22 cellular contexts compared by ENCODE assay signal in genomic region chr4:82620126-82620525, GRCh38. TPM values are rescaled to one million over a fixed set of nuclear protein-coding genes. Genes with fewer than 3 reads are reported as not detected.
"Had no signal": no experiment of that assay in that cellular context is flagged by ENCODE, and none has a peak within 500 bp of the region (broad histone marks: within the 10 kb centered on the region; RNA-seq: fewer than 3 reads in every experiment).

No MANE protein-coding gene starts in this region.

- H3K4me1 Mint-ChIP-seq: immature natural killer cell; memory B cell; natural killer cell; stimulated activated memory B cell treated with anti-CD40 and anti-IgM and Interleukin-4, amounts not matched to agents 10 μg/mL and 1 μg/mL and 100 μg/mL, for 72 hours had no signal

- H3K36me3 Mint-ChIP-seq: memory B cell; natural killer cell; stimulated activated memory B cell treated with anti-CD40 and anti-IgM and Interleukin-4, amounts not matched to agents 10 μg/mL and 1 μg/mL and 100 μg/mL, for 72 hours had no signal

- H3K4me1 ChIP-seq: esophagus squamous epithelium, parathyroid adenoma, prostate gland, sigmoid colon, thyroid gland, vagina had no signal

- H3K27me3 ChIP-seq: sigmoid colon, thyroid gland, vagina had no signal

- H3K4me3 Mint-ChIP-seq: effector memory CD8-positive, alpha-beta T cell; immature natural killer cell; memory B cell; natural killer cell; stimulated activated memory B cell treated with anti-CD40 and anti-IgM and Interleukin-4, amounts not matched to agents 10 μg/mL and 1 μg/mL and 100 μg/mL, for 72 hours; stimulated activated naive CD8-positive, alpha-beta T cell treated with anti-CD3 and anti-CD28 coated beads, Interleukin-15, Interleukin-2, amounts not matched to agents 100 ng/mL and 50 ng/mL, for 24 hours had no signal

- H3K9me3 ChIP-seq: esophagus squamous epithelium, prostate gland, sigmoid colon, thyroid gland, vagina had no signal

- H3K27ac ChIP-seq: coronary artery, esophagus squamous epithelium, parathyroid adenoma, prostate gland, sigmoid colon, thyroid gland, vagina had no signal

- ATAC-seq: effector memory CD8-positive, alpha-beta T cell; natural killer cell; right cardiac atrium had no signal

- H3K36me3 ChIP-seq: esophagus squamous epithelium, prostate gland, sigmoid colon, thyroid gland, vagina had no signal

- H3K4me3 ChIP-seq: coronary artery, esophagus squamous epithelium, lung, prostate gland, sigmoid colon, thyroid gland, vagina had no signal

- DNase-seq: dermis blood vessel endothelial cell; effector memory CD8-positive, alpha-beta T cell; erythroblast; esophagus squamous epithelium; immature natural killer cell; islet precursor cell; kidney glomerular epithelial cell; natural killer cell; right cardiac atrium; sigmoid colon; stimulated activated CD4-positive, alpha-beta T cell treated with anti-CD3 and anti-CD28 coated beads, Interleukin-2, amount 100 ng/mL, for 24 hours; stimulated activated CD4-positive, alpha-beta T cell treated with anti-CD3 and anti-CD28 coated beads, Interleukin-4, amount 100 ng/mL, for 24 hours; thyroid gland; trophoblast cell had no signal

- H3K27ac Mint-ChIP-seq: effector memory CD8-positive, alpha-beta T cell; immature natural killer cell; memory B cell; natural killer cell; stimulated activated memory B cell treated with anti-CD40 and anti-IgM and Interleukin-4, amounts not matched to agents 10 μg/mL and 1 μg/mL and 100 μg/mL, for 72 hours; stimulated activated naive CD8-positive, alpha-beta T cell treated with anti-CD3 and anti-CD28 coated beads, Interleukin-15, Interleukin-2, amounts not matched to agents 100 ng/mL and 50 ng/mL, for 24 hours had no signal

- H3K9me3 Mint-ChIP-seq: effector memory CD8-positive, alpha-beta T cell; immature natural killer cell; memory B cell; natural killer cell; stimulated activated memory B cell treated with anti-CD40 and anti-IgM and Interleukin-4, amounts not matched to agents 10 μg/mL and 1 μg/mL and 100 μg/mL, for 72 hours; stimulated activated naive CD8-positive, alpha-beta T cell treated with anti-CD3 and anti-CD28 coated beads, Interleukin-15, Interleukin-2, amounts not matched to agents 100 ng/mL and 50 ng/mL, for 24 hours had no signal

- H3K27me3 Mint-ChIP-seq: effector memory CD8-positive, alpha-beta T cell; memory B cell; stimulated activated memory B cell treated with anti-CD40 and anti-IgM and Interleukin-4, amounts not matched to agents 10 μg/mL and 1 μg/mL and 100 μg/mL, for 72 hours; stimulated activated naive CD8-positive, alpha-beta T cell treated with anti-CD3 and anti-CD28 coated beads, Interleukin-15, Interleukin-2, amounts not matched to agents 100 ng/mL and 50 ng/mL, for 24 hours had no signal

RNA-seq across cellular contexts. Expression of gene TMEM150C, which starts 58.3 kb away (rescaled TPM):
- total RNA-seq: natural killer cell had no signal
